ENCODE assay signal across 2 cellular contexts in genomic region chr2:209209943-209210342, GRCh38.
TF ChIP-seq lines count a peak whose summit lies in the region.

No MANE protein-coding gene starts in this region.

TF ChIP-seq in GM23338, 12 proteins besides CTCF, POLR2A, EP300 and RAD21:
- TF ChIP-seq, protein P1, sequence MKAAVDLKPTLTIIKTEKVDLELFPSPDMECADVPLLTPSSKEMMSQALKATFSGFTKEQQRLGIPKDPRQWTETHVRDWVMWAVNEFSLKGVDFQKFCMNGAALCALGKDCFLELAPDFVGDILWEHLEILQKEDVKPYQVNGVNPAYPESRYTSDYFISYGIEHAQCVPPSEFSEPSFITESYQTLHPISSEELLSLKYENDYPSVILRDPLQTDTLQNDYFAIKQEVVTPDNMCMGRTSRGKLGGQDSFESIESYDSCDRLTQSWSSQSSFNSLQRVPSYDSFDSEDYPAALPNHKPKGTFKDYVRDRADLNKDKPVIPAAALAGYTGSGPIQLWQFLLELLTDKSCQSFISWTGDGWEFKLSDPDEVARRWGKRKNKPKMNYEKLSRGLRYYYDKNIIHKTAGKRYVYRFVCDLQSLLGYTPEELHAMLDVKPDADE (IDR thresholded peaks at IDR 0.05), result no peak
- 0 out of 2 replicates have a peak, but pooled peaks have one; percentile 19 for TF ChIP-seq POLR2AphosphoS5 (IDR thresholded peaks at IDR 0.05; ENCODE audit: low read depth)

TF ChIP-seq in H1, 55 proteins besides CTCF, POLR2A, EP300 and RAD21:
- TF ChIP-seq BACH1 (IDR thresholded peaks at IDR 0.05; ENCODE audit: low read length), result no peak
- TF ChIP-seq TAF1 (IDR thresholded peaks at IDR 0.05; ENCODE audit: low read depth, low read length), result no peak
- TF ChIP-seq BCL11A (IDR thresholded peaks at IDR 0.05; ENCODE audit: low read depth in 2 of 2, low read length in 2 of 2), result no peak
- TF ChIP-seq GTF2F1 (IDR thresholded peaks at IDR 0.05; ENCODE audit: borderline replicate concordance, low read depth, low read length), result no peak
- TF ChIP-seq GABPA (IDR thresholded peaks at IDR 0.05; ENCODE audit: borderline replicate concordance, insufficient read depth, low read length), result no peak
- TF ChIP-seq SIRT6 (IDR thresholded peaks at IDR 0.05; ENCODE audit: low read length), result no peak
- no peak for TF ChIP-seq MAFK (IDR thresholded peaks at IDR 0.05; ENCODE audit: low read depth, low read length)
